8 cellular contexts compared by ENCODE assay signal in genomic region chr2:189579585-189579984, GRCh38. TPM values are rescaled to one million over a fixed set of nuclear protein-coding genes. Genes with fewer than 3 reads are reported as not detected.
DNase-seq lines count a peak whose midpoint lies in the region; ATAC-seq and TF ChIP-seq lines count a peak whose summit lies in the region.

No MANE protein-coding gene starts in this region.

- H3K27ac ChIP-seq in CD4-positive, alpha-beta T cell (ENCODE audit: low read depth, low read length) = no peak overlapping the region
- H3K27ac ChIP-seq in esophagus muscularis mucosa (replicated peaks in 1 of 4) (peak overlapping the region; percentile 87 to 95 (median 92)), Karpas-422 (ENCODE audit: low read length) (no peak overlapping the region)

- H3K9me2 ChIP-seq in Karpas-422 (replicated peaks; ENCODE audit: insufficient read depth, low read length) = no peaks in the 10 kb centered on the region

- H3K4me1 ChIP-seq in esophagus muscularis mucosa (peaks cover 47 to 67% (median 64%) of the 10 kb centered on the region in 4 donors), neuron (ENCODE audit: insufficient read depth, low read length) (peaks cover 2% of the 10 kb centered on the region), Karpas-422 (ENCODE audit: low read length) (no peaks in the 10 kb centered on the region)

- TF ChIP-seq EP300 in esophagus muscularis mucosa (IDR thresholded peaks at IDR 0.05) = no peak

- DNase-seq in CD4-positive, alpha-beta T cell = no peak
- DNase-seq in OCI-M1 (lab: John Stamatoyannopoulos, UW) (peak; percentile 89), esophagus muscularis mucosa (ENCODE audit: extremely low spot score) (no peak), ecto neural progenitor cell (ENCODE audit: low spot score) (no peak), Karpas-422 (no peak)

- H3K9ac ChIP-seq in Karpas-422 (ENCODE audit: low read length) = no peak overlapping the region

- H3K9me3 ChIP-seq in CD4-positive, alpha-beta T cell (ENCODE audit: control insufficient read depth, low read length) = no peaks in the 10 kb centered on the region
- H3K9me3 ChIP-seq in esophagus muscularis mucosa (no peaks in the 10 kb centered on the region), neuron (ENCODE audit: low read length) (no peaks in the 10 kb centered on the region), Karpas-422 (ENCODE audit: low read length) (no peaks in the 10 kb centered on the region)

- CTCF ChIA-PET in CD4-positive, alpha-beta T cell (lab: Charles Lee) = interaction anchor here (1.2 to 1.4 kb wide), 2 partner anchors 94 to 183 kb away, joined by 3 read pairs; partner anchors contain the start of gene OSGEPL1

- POLR2A ChIA-PET in CD4-positive, alpha-beta T cell (lab: Charles Lee) = interaction anchor here (1.1 to 2.3 kb wide), 8 partner anchors 10 to 204 kb away, joined by 3 to 28 read pairs (median 18); partner anchors contain the start of genes ORMDL1, OSGEPL1, PMS1 and WDR75

- peak overlapping the region; percentile 83 for H3K27ac Mint-ChIP-seq in CD4-positive, alpha-beta T cell

- H3K79me2 ChIP-seq in Karpas-422 (ENCODE audit: low read length) = no peaks in the 10 kb centered on the region

- H3K9me3 Mint-ChIP-seq in CD4-positive, alpha-beta T cell = no peaks in the 10 kb centered on the region

- H3K4me3 ChIP-seq in esophagus muscularis mucosa (peak overlapping the region; percentile 70 to 83 (median 79)), neuron (ENCODE audit: low read length) (peak overlapping the region; percentile 52), Karpas-422 (ENCODE audit: low read length) (no peak overlapping the region)

- H3K4me2 ChIP-seq in Karpas-422 (ENCODE audit: low read depth, low read length, poor library complexity, severe bottlenecking) = no peak overlapping the region

- H3K36me3 Mint-ChIP-seq in CD4-positive, alpha-beta T cell (ENCODE audit: low read depth) = peaks cover 30% of the 10 kb centered on the region

- H3K27me3 ChIP-seq in CD4-positive, alpha-beta T cell (ENCODE audit: control insufficient read depth, insufficient read depth, low read length) = no peaks in the 10 kb centered on the region
- no peaks in the 10 kb centered on the region for H3K27me3 ChIP-seq in esophagus muscularis mucosa
- H3K27me3 ChIP-seq in neuron (ENCODE audit: insufficient read depth, low read length) = peaks cover 10% of the 10 kb centered on the region
- no peaks in the 10 kb centered on the region for H3K27me3 ChIP-seq in Karpas-422 (ENCODE audit: low read length)

- no peaks in the 10 kb centered on the region for H4K20me1 ChIP-seq in Karpas-422 (ENCODE audit: insufficient read depth, low read depth, low read length)

- peaks cover 0 to 11% (median 5%) of the 10 kb centered on the region in 4 donors for H3K36me3 ChIP-seq in esophagus muscularis mucosa
- no peaks in the 10 kb centered on the region for H3K36me3 ChIP-seq in neuron (ENCODE audit: insufficient read depth, low read length)
- H3K36me3 ChIP-seq in Karpas-422 (ENCODE audit: insufficient read depth, low read length) = no peaks in the 10 kb centered on the region

- intact Hi-C loops in CD4-positive, alpha-beta T cell (cut with DNase I, micrococcal nuclease) = loop anchor here in 1 of 2 experiments (10.0 kb wide), 1 partner anchor 205 kb away; the partner anchor contains the start of genes ORMDL1 and PMS1
- intact Hi-C loops in esophagus muscularis mucosa (cut with DNase I) = loop anchor here (5.0 kb wide), 2 partner anchors 112 to 137 kb away; partner anchors contain the start of gene WDR75

- H3K27me3 Mint-ChIP-seq in CD4-positive, alpha-beta T cell = peaks cover 8% of the 10 kb centered on the region

- peaks cover 68% of the 10 kb centered on the region for H3K4me1 Mint-ChIP-seq in CD4-positive, alpha-beta T cell (ENCODE audit: low read depth)

- no peak for TF ChIP-seq CTCF in CD4-positive, alpha-beta T cell (IDR thresholded peaks at IDR 0.05)
- no peak for TF ChIP-seq CTCF in esophagus muscularis mucosa (IDR thresholded peaks at IDR 0.05)

- H2AFZ ChIP-seq in neuron (ENCODE audit: low read depth, low read length) (no peak overlapping the region), Karpas-422 (ENCODE audit: low read length) (no peak overlapping the region)

- no peak for ATAC-seq in CD4-positive, alpha-beta T cell (ENCODE audit: poor library complexity)
- ATAC-seq in HG03520 (IDR thresholded peaks at IDR 0.05; ENCODE audit: unreplicated experiment) (no peak), GM21367 (IDR thresholded peaks at IDR 0.05; ENCODE audit: unreplicated experiment) (no peak)

- 46% methylated on average over 8 of the region's 8 CpGs for WGBS in esophagus muscularis mucosa

- TF ChIP-seq POLR2A in esophagus muscularis mucosa (IDR thresholded peaks at IDR 0.05; ENCODE audit: low read depth) = no peak

- peak overlapping the region; percentile 95 for H3K4me3 Mint-ChIP-seq in CD4-positive, alpha-beta T cell

RNA-seq across cellular contexts. Expression of gene SLC40A1, which starts 1.0 kb away (rescaled TPM):
- total RNA-seq in CD4-positive, alpha-beta T cell = 1 to 10 TPM; 7.4 to 8.2 TPM
- total RNA-seq in esophagus muscularis mucosa = 10 to 100 TPM; 35.3 to 80.9 (median 40.8) TPM
- not detected in 2 replicates for total RNA-seq in Karpas-422 (2014; rRNA removed; shearing (Covaris generic); ENCODE audit: low replicate concordance)

Comparison
In these comparisons a context has a peak if more than half of its experiments do, and no peak if none do; other contexts are left out.
1. H3K27ac ChIP-seq: peak in esophagus muscularis mucosa (4 of 4); none in CD4-positive, alpha-beta T cell (single experiment) and Karpas-422 (single experiment).